Comparison of ENCODE assay signal across 1 cellular context in the genomic region with DNA sequence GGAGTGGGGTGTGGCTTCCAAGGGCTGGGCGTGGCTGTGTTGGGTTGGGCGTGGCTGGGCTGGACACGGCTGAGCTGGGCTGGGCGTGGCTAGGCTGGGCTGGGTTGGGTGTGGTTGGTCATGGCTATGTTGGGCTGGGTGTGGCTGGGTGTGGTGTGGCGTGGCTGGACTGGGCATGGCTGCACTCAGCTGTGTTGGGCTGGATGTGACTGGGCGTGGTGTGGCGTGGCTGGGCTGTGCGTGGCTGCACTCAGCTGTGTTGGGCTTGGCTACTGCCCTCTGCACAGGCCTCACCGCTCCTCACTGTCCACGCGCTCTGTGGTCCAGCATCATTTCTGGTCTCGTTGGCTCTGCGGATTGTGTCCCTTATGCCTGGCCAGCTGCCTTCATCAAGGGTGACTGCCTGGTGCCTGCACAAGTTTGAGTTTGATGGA.
TF ChIP-seq lines count a peak whose summit lies in the region.

No MANE protein-coding gene starts in this region.

TF ChIP-seq in K562, 482 proteins besides CTCF, POLR2A, EP300 and RAD21 (continued from another document and continues in another):
- TF ChIP-seq SNIP1 (IDR thresholded peaks at IDR 0.05; ENCODE audit: low read depth) (no peak), ZNF23 (CRISPR knock-in tag; IDR thresholded peaks at IDR 0.05) (no peak), KDM2B (CRISPR knock-in tag; IDR thresholded peaks at IDR 0.05) (no peak), LARP7 (IDR thresholded peaks at IDR 0.05) (no peak), MCM5 (IDR thresholded peaks at IDR 0.05; ENCODE audit: low read depth) (no peak), DIDO1 (tag; IDR thresholded peaks at IDR 0.05; ENCODE audit: low read depth) (no peak), ZNF589 (CRISPR knock-in tag; IDR thresholded peaks at IDR 0.05; ENCODE audit: low read depth) (no peak), CAMTA2 (CRISPR knock-in tag; conservative IDR thresholded peaks at IDR 0.05) (no peak), BHLHE40 (IDR thresholded peaks at IDR 0.05; ENCODE audit: low read length) (peak; percentile 60; the same call in 1 of the 2 replicates), FOXK1 (CRISPR knock-in tag; IDR thresholded peaks at IDR 0.05; ENCODE audit: borderline replicate concordance) (no peak), ESRRB (CRISPR knock-in tag; IDR thresholded peaks at IDR 0.05; ENCODE audit: borderline replicate concordance) (no peak), ETS2 (tag; IDR thresholded peaks at IDR 0.05; ENCODE audit: borderline replicate concordance, poor library complexity, severe bottlenecking) (no peak), NCOR1 (IDR thresholded peaks at IDR 0.05) (no peak), ZBTB8A (IDR thresholded peaks at IDR 0.05; ENCODE audit: partially characterized antibody) (no peak), KDM5B (IDR thresholded peaks at IDR 0.05; ENCODE audit: insufficient replicate concordance, low read depth, low read length) (no peak), ZNF174 (CRISPR knock-in tag; IDR thresholded peaks at IDR 0.05) (no peak), PML (IDR thresholded peaks at IDR 0.05; ENCODE audit: low read length) (no peak), HDAC3 (IDR thresholded peaks at IDR 0.05; ENCODE audit: borderline replicate concordance, partially characterized antibody) (no peak), JUNB (CRISPR knock-in tag; conservative IDR thresholded peaks at IDR 0.05) (no peak), ZFP1 (CRISPR knock-in tag; IDR thresholded peaks at IDR 0.05) (no peak), ILK (tag; IDR thresholded peaks at IDR 0.05; ENCODE audit: borderline replicate concordance, low read depth) (no peak), ZNF274 (IDR thresholded peaks at IDR 0.05; ENCODE audit: borderline replicate concordance, low read depth, low read length) (no peak), HNRNPL (IDR thresholded peaks at IDR 0.05; ENCODE audit: low read depth, low read length) (peak; percentile 96), ZNF644 (tag; IDR thresholded peaks at IDR 0.05; ENCODE audit: low read depth) (no peak)
- TF ChIP-seq, protein P1, sequence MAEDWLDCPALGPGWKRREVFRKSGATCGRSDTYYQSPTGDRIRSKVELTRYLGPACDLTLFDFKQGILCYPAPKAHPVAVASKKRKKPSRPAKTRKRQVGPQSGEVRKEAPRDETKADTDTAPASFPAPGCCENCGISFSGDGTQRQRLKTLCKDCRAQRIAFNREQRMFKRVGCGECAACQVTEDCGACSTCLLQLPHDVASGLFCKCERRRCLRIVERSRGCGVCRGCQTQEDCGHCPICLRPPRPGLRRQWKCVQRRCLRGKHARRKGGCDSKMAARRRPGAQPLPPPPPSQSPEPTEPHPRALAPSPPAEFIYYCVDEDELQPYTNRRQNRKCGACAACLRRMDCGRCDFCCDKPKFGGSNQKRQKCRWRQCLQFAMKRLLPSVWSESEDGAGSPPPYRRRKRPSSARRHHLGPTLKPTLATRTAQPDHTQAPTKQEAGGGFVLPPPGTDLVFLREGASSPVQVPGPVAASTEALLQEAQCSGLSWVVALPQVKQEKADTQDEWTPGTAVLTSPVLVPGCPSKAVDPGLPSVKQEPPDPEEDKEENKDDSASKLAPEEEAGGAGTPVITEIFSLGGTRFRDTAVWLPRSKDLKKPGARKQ (CRISPR knock-in tag; IDR thresholded peaks at IDR 0.05): no peak
- TF ChIP-seq, protein P2, sequence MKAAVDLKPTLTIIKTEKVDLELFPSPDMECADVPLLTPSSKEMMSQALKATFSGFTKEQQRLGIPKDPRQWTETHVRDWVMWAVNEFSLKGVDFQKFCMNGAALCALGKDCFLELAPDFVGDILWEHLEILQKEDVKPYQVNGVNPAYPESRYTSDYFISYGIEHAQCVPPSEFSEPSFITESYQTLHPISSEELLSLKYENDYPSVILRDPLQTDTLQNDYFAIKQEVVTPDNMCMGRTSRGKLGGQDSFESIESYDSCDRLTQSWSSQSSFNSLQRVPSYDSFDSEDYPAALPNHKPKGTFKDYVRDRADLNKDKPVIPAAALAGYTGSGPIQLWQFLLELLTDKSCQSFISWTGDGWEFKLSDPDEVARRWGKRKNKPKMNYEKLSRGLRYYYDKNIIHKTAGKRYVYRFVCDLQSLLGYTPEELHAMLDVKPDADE (conservative IDR thresholded peaks at IDR 0.05; ENCODE audit: control insufficient read depth, low read depth, low read length): peak; percentile 61
- TF ChIP-seq, protein P3, sequence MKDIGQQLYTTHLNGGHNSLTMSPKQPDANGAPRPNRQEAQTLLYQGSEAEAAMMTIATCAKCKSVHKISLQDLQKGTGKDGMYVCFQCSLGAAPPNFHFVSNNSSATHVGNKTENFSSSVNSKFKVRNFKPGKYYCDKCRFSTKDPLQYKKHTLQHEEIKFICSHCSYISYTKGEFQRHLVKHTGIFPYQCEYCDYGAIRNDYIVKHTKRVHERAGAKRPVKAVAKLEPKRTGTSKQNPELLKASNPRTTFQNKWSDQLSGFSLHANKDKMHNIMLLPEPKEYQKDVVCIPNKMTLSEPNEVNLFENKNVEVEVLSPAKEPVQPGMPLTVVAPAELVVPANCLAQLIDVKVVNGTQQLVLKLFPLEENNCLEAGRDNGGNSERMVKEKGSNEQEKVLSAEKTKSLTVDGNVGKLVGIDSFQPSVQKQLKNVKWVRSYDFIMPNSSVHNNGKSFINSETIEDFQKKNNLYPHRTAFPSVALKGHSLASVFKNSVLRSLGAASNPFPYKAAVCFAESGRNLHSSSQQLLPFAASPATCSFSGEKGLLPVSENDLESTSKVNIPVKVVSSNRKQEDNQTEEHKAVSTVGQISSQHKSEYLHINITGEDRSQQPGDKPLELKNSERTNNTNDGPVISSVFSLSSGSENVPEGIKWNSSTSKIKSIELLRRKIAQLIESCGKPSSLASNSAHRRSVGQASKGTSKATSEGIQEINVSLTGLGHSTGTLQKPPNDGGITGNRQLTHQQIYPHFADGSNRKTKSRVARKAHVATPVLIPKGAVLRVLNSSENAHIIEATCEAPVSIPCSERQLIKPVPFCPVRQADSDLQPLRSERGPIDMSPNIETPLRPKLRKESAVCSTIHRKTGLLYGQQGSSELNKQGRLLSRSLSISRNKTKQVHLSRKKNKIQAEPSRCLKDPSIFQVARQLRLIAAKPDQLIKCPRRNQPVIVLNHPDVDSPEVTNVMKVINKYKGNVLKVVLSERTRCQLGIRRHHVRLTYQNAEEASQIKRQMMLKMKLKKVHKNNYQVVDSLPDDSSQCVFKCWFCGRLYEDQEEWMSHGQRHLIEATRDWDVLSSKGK (CRISPR knock-in tag; IDR thresholded peaks at IDR 0.05): no peak
- TF ChIP-seq, protein P4, sequence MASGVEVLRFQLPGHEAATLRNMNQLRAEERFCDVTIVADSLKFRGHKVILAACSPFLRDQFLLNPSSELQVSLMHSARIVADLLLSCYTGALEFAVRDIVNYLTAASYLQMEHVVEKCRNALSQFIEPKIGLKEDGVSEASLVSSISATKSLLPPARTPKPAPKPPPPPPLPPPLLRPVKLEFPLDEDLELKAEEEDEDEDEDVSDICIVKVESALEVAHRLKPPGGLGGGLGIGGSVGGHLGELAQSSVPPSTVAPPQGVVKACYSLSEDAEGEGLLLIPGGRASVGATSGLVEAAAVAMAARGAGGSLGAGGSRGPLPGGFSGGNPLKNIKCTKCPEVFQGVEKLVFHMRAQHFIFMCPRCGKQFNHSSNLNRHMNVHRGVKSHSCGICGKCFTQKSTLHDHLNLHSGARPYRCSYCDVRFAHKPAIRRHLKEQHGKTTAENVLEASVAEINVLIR (CRISPR knock-in tag; IDR thresholded peaks at IDR 0.05): no peak
- TF ChIP-seq, protein P5, sequence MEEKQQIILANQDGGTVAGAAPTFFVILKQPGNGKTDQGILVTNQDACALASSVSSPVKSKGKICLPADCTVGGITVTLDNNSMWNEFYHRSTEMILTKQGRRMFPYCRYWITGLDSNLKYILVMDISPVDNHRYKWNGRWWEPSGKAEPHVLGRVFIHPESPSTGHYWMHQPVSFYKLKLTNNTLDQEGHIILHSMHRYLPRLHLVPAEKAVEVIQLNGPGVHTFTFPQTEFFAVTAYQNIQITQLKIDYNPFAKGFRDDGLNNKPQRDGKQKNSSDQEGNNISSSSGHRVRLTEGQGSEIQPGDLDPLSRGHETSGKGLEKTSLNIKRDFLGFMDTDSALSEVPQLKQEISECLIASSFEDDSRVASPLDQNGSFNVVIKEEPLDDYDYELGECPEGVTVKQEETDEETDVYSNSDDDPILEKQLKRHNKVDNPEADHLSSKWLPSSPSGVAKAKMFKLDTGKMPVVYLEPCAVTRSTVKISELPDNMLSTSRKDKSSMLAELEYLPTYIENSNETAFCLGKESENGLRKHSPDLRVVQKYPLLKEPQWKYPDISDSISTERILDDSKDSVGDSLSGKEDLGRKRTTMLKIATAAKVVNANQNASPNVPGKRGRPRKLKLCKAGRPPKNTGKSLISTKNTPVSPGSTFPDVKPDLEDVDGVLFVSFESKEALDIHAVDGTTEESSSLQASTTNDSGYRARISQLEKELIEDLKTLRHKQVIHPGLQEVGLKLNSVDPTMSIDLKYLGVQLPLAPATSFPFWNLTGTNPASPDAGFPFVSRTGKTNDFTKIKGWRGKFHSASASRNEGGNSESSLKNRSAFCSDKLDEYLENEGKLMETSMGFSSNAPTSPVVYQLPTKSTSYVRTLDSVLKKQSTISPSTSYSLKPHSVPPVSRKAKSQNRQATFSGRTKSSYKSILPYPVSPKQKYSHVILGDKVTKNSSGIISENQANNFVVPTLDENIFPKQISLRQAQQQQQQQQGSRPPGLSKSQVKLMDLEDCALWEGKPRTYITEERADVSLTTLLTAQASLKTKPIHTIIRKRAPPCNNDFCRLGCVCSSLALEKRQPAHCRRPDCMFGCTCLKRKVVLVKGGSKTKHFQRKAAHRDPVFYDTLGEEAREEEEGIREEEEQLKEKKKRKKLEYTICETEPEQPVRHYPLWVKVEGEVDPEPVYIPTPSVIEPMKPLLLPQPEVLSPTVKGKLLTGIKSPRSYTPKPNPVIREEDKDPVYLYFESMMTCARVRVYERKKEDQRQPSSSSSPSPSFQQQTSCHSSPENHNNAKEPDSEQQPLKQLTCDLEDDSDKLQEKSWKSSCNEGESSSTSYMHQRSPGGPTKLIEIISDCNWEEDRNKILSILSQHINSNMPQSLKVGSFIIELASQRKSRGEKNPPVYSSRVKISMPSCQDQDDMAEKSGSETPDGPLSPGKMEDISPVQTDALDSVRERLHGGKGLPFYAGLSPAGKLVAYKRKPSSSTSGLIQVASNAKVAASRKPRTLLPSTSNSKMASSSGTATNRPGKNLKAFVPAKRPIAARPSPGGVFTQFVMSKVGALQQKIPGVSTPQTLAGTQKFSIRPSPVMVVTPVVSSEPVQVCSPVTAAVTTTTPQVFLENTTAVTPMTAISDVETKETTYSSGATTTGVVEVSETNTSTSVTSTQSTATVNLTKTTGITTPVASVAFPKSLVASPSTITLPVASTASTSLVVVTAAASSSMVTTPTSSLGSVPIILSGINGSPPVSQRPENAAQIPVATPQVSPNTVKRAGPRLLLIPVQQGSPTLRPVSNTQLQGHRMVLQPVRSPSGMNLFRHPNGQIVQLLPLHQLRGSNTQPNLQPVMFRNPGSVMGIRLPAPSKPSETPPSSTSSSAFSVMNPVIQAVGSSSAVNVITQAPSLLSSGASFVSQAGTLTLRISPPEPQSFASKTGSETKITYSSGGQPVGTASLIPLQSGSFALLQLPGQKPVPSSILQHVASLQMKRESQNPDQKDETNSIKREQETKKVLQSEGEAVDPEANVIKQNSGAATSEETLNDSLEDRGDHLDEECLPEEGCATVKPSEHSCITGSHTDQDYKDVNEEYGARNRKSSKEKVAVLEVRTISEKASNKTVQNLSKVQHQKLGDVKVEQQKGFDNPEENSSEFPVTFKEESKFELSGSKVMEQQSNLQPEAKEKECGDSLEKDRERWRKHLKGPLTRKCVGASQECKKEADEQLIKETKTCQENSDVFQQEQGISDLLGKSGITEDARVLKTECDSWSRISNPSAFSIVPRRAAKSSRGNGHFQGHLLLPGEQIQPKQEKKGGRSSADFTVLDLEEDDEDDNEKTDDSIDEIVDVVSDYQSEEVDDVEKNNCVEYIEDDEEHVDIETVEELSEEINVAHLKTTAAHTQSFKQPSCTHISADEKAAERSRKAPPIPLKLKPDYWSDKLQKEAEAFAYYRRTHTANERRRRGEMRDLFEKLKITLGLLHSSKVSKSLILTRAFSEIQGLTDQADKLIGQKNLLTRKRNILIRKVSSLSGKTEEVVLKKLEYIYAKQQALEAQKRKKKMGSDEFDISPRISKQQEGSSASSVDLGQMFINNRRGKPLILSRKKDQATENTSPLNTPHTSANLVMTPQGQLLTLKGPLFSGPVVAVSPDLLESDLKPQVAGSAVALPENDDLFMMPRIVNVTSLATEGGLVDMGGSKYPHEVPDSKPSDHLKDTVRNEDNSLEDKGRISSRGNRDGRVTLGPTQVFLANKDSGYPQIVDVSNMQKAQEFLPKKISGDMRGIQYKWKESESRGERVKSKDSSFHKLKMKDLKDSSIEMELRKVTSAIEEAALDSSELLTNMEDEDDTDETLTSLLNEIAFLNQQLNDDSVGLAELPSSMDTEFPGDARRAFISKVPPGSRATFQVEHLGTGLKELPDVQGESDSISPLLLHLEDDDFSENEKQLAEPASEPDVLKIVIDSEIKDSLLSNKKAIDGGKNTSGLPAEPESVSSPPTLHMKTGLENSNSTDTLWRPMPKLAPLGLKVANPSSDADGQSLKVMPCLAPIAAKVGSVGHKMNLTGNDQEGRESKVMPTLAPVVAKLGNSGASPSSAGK (IDR thresholded peaks at IDR 0.05): no peak
- TF ChIP-seq, protein P6, sequence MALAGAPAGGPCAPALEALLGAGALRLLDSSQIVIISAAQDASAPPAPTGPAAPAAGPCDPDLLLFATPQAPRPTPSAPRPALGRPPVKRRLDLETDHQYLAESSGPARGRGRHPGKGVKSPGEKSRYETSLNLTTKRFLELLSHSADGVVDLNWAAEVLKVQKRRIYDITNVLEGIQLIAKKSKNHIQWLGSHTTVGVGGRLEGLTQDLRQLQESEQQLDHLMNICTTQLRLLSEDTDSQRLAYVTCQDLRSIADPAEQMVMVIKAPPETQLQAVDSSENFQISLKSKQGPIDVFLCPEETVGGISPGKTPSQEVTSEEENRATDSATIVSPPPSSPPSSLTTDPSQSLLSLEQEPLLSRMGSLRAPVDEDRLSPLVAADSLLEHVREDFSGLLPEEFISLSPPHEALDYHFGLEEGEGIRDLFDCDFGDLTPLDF (CRISPR knock-in tag; IDR thresholded peaks at IDR 0.05): no peak
- TF ChIP-seq, protein P7, sequence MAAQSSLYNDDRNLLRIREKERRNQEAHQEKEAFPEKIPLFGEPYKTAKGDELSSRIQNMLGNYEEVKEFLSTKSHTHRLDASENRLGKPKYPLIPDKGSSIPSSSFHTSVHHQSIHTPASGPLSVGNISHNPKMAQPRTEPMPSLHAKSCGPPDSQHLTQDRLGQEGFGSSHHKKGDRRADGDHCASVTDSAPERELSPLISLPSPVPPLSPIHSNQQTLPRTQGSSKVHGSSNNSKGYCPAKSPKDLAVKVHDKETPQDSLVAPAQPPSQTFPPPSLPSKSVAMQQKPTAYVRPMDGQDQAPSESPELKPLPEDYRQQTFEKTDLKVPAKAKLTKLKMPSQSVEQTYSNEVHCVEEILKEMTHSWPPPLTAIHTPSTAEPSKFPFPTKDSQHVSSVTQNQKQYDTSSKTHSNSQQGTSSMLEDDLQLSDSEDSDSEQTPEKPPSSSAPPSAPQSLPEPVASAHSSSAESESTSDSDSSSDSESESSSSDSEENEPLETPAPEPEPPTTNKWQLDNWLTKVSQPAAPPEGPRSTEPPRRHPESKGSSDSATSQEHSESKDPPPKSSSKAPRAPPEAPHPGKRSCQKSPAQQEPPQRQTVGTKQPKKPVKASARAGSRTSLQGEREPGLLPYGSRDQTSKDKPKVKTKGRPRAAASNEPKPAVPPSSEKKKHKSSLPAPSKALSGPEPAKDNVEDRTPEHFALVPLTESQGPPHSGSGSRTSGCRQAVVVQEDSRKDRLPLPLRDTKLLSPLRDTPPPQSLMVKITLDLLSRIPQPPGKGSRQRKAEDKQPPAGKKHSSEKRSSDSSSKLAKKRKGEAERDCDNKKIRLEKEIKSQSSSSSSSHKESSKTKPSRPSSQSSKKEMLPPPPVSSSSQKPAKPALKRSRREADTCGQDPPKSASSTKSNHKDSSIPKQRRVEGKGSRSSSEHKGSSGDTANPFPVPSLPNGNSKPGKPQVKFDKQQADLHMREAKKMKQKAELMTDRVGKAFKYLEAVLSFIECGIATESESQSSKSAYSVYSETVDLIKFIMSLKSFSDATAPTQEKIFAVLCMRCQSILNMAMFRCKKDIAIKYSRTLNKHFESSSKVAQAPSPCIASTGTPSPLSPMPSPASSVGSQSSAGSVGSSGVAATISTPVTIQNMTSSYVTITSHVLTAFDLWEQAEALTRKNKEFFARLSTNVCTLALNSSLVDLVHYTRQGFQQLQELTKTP (IDR thresholded peaks at IDR 0.05; ENCODE audit: low read depth in 1 of 2, partially characterized antibody in 2 of 2): no peak
